In the genomic region with DNA sequence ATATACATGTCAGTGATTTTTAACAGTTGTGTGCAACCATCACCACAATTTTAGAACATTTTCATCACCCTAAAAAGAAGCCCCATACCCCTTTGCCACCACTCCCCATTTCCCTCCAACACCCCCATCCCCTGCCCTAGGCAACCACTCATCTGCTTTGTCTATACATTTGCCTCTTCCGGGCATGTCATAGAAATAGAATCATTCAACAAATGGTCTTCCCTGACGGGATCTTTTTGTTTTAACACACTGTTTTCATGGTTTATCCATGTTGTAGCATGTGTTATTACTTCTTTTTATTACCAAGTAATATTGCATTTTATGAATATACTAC, we compare ENCODE assay signal across 8 cellular contexts. TPM values are rescaled to one million over a fixed set of nuclear protein-coding genes. Genes with fewer than 3 reads are reported as not detected.
DNase-seq lines count a peak whose midpoint lies in the region; ATAC-seq lines count a peak whose summit lies in the region.

No MANE protein-coding gene starts in this region.

- CTCF ChIA-PET in activated CD8-positive, alpha-beta memory T cell treated with anti-CD3 and anti-CD28 coated beads, Interleukin-2, amount 10 ng/mL, durations not matched to agents 7 days and 5 days (lab: Charles Lee): interaction anchor here (0.7 to 0.9 kb wide), 3 partner anchors 20 to 93 kb away, joined by 3 to 5 read pairs (median 4); no protein-coding TSS in a partner anchor
- CTCF ChIA-PET in activated CD8-positive, alpha-beta T cell treated with anti-CD3 and anti-CD28 coated beads, Interleukin-2, amount 10 ng/mL, durations not matched to agents 7 days and 5 days (lab: Charles Lee): interaction anchor here (0.7 to 1.0 kb wide), 3 partner anchors 10 to 502 kb away, joined by 3 read pairs; a partner anchor contains a TSS

- no peak for DNase-seq in activated CD8-positive, alpha-beta memory T cell treated with anti-CD3 and anti-CD28 coated beads, Interleukin-2, amount 10 ng/mL, durations not matched to agents 7 days and 5 days
- DNase-seq in activated CD8-positive, alpha-beta memory T cell treated with anti-CD3 and anti-CD28 coated beads, Interleukin-2, amount 50 U/mL, for 4 hours: no peak
- no peak for DNase-seq in activated CD8-positive, alpha-beta T cell treated with anti-CD3 and anti-CD28 coated beads, Interleukin-2, amount 10 ng/mL, durations not matched to agents 7 days and 5 days
- DNase-seq in NCI-H446 treated with DMSO at 0.1 percent for 48 hours (lab: John Stamatoyannopoulos, UW): no peak

- peak overlapping the region in 3 of 5 donors; percentile 71 to 83 (median 78) for H3K9ac ChIP-seq in subcutaneous abdominal adipose tissue (ENCODE audit: low read length in 5 of 5)

- H3K36me3 ChIP-seq in subcutaneous abdominal adipose tissue (ENCODE audit: control insufficient read depth in 5 of 5, insufficient read depth in 5 of 5, low read length in 5 of 5): peaks cover 0 to 13% (median 0%) of the 10 kb centered on the region in 5 donors

- peak overlapping the region; percentile 93 for H3K27ac Mint-ChIP-seq in activated CD8-positive, alpha-beta memory T cell treated with anti-CD3 and anti-CD28 coated beads, Interleukin-2, amount 10 ng/mL, durations not matched to agents 7 days and 5 days
- H3K27ac Mint-ChIP-seq in activated CD8-positive, alpha-beta T cell treated with anti-CD3 and anti-CD28 coated beads, Interleukin-2, amount 10 ng/mL, durations not matched to agents 7 days and 5 days: peak overlapping the region; percentile 93

- no peaks in the 10 kb centered on the region for H3K27me3 Mint-ChIP-seq in activated CD8-positive, alpha-beta memory T cell treated with anti-CD3 and anti-CD28 coated beads, Interleukin-2, amount 10 ng/mL, durations not matched to agents 7 days and 5 days
- H3K27me3 Mint-ChIP-seq in activated CD8-positive, alpha-beta T cell treated with anti-CD3 and anti-CD28 coated beads, Interleukin-2, amount 10 ng/mL, durations not matched to agents 7 days and 5 days (ENCODE audit: low read depth): peaks cover 3% of the 10 kb centered on the region

- H3K4me3 ChIP-seq in iPS-18c (ENCODE audit: insufficient read depth, low read depth, low read length) (peak overlapping the region; percentile 69), subcutaneous abdominal adipose tissue (ENCODE audit: low read depth in 1 of 5, low read length in 5 of 5) (peak overlapping the region; percentile 58 to 87 (median 78))

- H3K4me1 Mint-ChIP-seq in activated CD8-positive, alpha-beta memory T cell treated with anti-CD3 and anti-CD28 coated beads, Interleukin-2, amount 10 ng/mL, durations not matched to agents 7 days and 5 days: peaks cover 55% of the 10 kb centered on the region
- peaks cover 57% of the 10 kb centered on the region for H3K4me1 Mint-ChIP-seq in activated CD8-positive, alpha-beta T cell treated with anti-CD3 and anti-CD28 coated beads, Interleukin-2, amount 10 ng/mL, durations not matched to agents 7 days and 5 days (ENCODE audit: low read depth)

- H3K36me3 Mint-ChIP-seq in activated CD8-positive, alpha-beta memory T cell treated with anti-CD3 and anti-CD28 coated beads, Interleukin-2, amount 10 ng/mL, durations not matched to agents 7 days and 5 days: peaks cover 19% of the 10 kb centered on the region
- peaks cover 32% of the 10 kb centered on the region for H3K36me3 Mint-ChIP-seq in activated CD8-positive, alpha-beta T cell treated with anti-CD3 and anti-CD28 coated beads, Interleukin-2, amount 10 ng/mL, durations not matched to agents 7 days and 5 days (ENCODE audit: low read depth)

- peak overlapping the region; percentile 91 for H3K4me3 Mint-ChIP-seq in activated CD8-positive, alpha-beta memory T cell treated with anti-CD3 and anti-CD28 coated beads, Interleukin-2, amount 10 ng/mL, durations not matched to agents 7 days and 5 days
- peak overlapping the region; percentile 91 for H3K4me3 Mint-ChIP-seq in activated CD8-positive, alpha-beta T cell treated with anti-CD3 and anti-CD28 coated beads, Interleukin-2, amount 10 ng/mL, durations not matched to agents 7 days and 5 days

- peak overlapping the region; percentile 37 for H3K27ac ChIP-seq in subcutaneous abdominal adipose tissue (ENCODE audit: low read depth, low read length)

- H3K4me1 ChIP-seq in subcutaneous abdominal adipose tissue (ENCODE audit: control insufficient read depth in 5 of 5, insufficient read depth in 5 of 5, low read length in 5 of 5): peaks cover 0 to 45% (median 31%) of the 10 kb centered on the region in 5 donors

- no peaks in the 10 kb centered on the region for H3K9me3 Mint-ChIP-seq in activated CD8-positive, alpha-beta memory T cell treated with anti-CD3 and anti-CD28 coated beads, Interleukin-2, amount 10 ng/mL, durations not matched to agents 7 days and 5 days (ENCODE audit: low read depth)
- H3K9me3 Mint-ChIP-seq in activated CD8-positive, alpha-beta T cell treated with anti-CD3 and anti-CD28 coated beads, Interleukin-2, amount 10 ng/mL, durations not matched to agents 7 days and 5 days (ENCODE audit: insufficient read depth): no peaks in the 10 kb centered on the region

- H3K9me3 ChIP-seq in iPS-18c (ENCODE audit: control insufficient read depth, insufficient read depth, low read length) (no peaks in the 10 kb centered on the region), subcutaneous abdominal adipose tissue (ENCODE audit: control insufficient read depth in 5 of 5, low read length in 5 of 5) (no peaks in the 10 kb centered on the region)

- POLR2A ChIA-PET in activated CD8-positive, alpha-beta T cell treated with anti-CD3 and anti-CD28 coated beads, Interleukin-2, amount 10 ng/mL, durations not matched to agents 7 days and 5 days (lab: Charles Lee): no interaction called here

- H3K27me3 ChIP-seq in subcutaneous abdominal adipose tissue (ENCODE audit: control insufficient read depth in 5 of 5, insufficient read depth in 4 of 5, low read length in 5 of 5): no peaks in the 10 kb centered on the region

- ATAC-seq in activated CD8-positive, alpha-beta memory T cell treated with anti-CD3 and anti-CD28 coated beads, Interleukin-2, amount 10 ng/mL, durations not matched to agents 7 days and 5 days: peak; percentile 4
- ATAC-seq in activated CD8-positive, alpha-beta T cell treated with anti-CD3 and anti-CD28 coated beads, Interleukin-2, amount 10 ng/mL, durations not matched to agents 7 days and 5 days: peak; percentile 3
- ATAC-seq in HG03439 (IDR thresholded peaks at IDR 0.05; ENCODE audit: unreplicated experiment) (no peak), GM19452 (IDR thresholded peaks at IDR 0.05; ENCODE audit: unreplicated experiment) (no peak)

RNA-seq across cellular contexts. Expression of a gene that starts 4.0 kb away (rescaled TPM):
- total RNA-seq in activated CD8-positive, alpha-beta memory T cell treated with anti-CD3 and anti-CD28 coated beads, Interleukin-2, amount 10 ng/mL, durations not matched to agents 7 days and 5 days: 10 to 100 TPM; 15.4 to 18.3 TPM
- total RNA-seq in activated CD8-positive, alpha-beta T cell treated with anti-CD3 and anti-CD28 coated beads, Interleukin-2, amount 10 ng/mL, durations not matched to agents 7 days and 5 days: 10 to 100 TPM; 14.6 to 15.1 TPM

RNA-seq across cellular contexts. Expression of a gene that starts 34.8 kb away (rescaled TPM):
- total RNA-seq in activated CD8-positive, alpha-beta memory T cell treated with anti-CD3 and anti-CD28 coated beads, Interleukin-2, amount 10 ng/mL, durations not matched to agents 7 days and 5 days: 10 to 100 TPM; 12.3 to 20.6 TPM
- total RNA-seq in activated CD8-positive, alpha-beta T cell treated with anti-CD3 and anti-CD28 coated beads, Interleukin-2, amount 10 ng/mL, durations not matched to agents 7 days and 5 days: 10 to 100 TPM in 1 of 2 experiments, 1 to 10 TPM in 1; 9.7 to 10.1 TPM

RNA-seq across cellular contexts. Expression of a gene that starts 44.4 kb away (rescaled TPM):
- 1 to 10 TPM in 1 of 2 experiments, under 1 TPM in 1; 0.26 to 1.1 TPM for total RNA-seq in activated CD8-positive, alpha-beta memory T cell treated with anti-CD3 and anti-CD28 coated beads, Interleukin-2, amount 10 ng/mL, durations not matched to agents 7 days and 5 days
- under 1 TPM; 0.26 to 0.60 TPM for total RNA-seq in activated CD8-positive, alpha-beta T cell treated with anti-CD3 and anti-CD28 coated beads, Interleukin-2, amount 10 ng/mL, durations not matched to agents 7 days and 5 days

Comparison
In these comparisons a context has a peak if more than half of its experiments do, and no peak if none do; other contexts are left out.
1. ATAC-seq: peak in activated CD8-positive, alpha-beta memory T cell treated with anti-CD3 and anti-CD28 coated beads, Interleukin-2, amount 10 ng/mL, durations not matched to agents 7 days and 5 days (single experiment) and activated CD8-positive, alpha-beta T cell treated with anti-CD3 and anti-CD28 coated beads, Interleukin-2, amount 10 ng/mL, durations not matched to agents 7 days and 5 days (single experiment); none in HG03439 (single experiment) and GM19452 (single experiment).